ENCODE assay signal across 1 cellular context in genomic region chr16:15065961-15066360, GRCh38.
A peak's percentile ranks its signal among the peaks of the same experiment; 100 is the strongest.
TF ChIP-seq lines count a peak whose summit lies in the region.

No MANE protein-coding gene starts in this region.

TF ChIP-seq in K562, 482 proteins besides CTCF, POLR2A, EP300 and RAD21:
- TF ChIP-seq RCOR1 (IDR thresholded peaks at IDR 0.05; ENCODE audit: borderline replicate concordance in 1 of 2, low read depth in 2 of 2, low read length in 2 of 2) (0 out of 4 replicates have a peak, but pooled peaks of 1 of the 2 experiments have one; percentile 9), RFX1 (IDR thresholded peaks at IDR 0.05) (peak; percentile 63), ZNF134 (CRISPR knock-in tag; conservative IDR thresholded peaks at IDR 0.05) (0 out of 2 replicates have a peak, but pooled peaks have one; percentile 17)
